Comparison of ENCODE assay signal across 26 cellular contexts in the genomic region with DNA sequence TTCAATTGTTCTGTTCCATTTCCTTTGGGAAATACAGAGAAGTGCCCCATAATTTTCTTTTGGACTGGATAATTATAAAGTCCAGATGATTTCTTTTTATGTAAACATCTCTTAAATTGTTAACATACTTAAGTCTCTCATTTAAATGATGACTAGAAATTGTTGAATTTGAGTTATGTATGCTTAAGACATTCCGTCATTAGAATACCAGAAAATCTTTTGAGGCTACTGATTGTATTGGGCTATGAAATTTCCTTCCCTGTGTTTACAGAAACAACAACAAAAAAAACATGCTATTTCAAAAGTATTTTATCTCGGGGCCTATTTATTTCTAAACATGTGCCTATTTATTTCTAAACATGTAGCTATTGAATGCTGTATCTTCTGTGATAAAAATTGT.
"Had no signal": no experiment of that assay in that cellular context is flagged by ENCODE, and none has a peak within 500 bp of the region (broad histone marks: within the 10 kb centered on the region; RNA-seq: fewer than 3 reads in every experiment).

No MANE protein-coding gene starts in this region.

- H3K36me3 Mint-ChIP-seq: activated naive CD8-positive, alpha-beta T cell; brain; immature natural killer cell; mesothelial cell of epicardium; naive B cell; stimulated activated naive B cell treated with anti-CD40 and anti-IgM and Interleukin-4, amounts not matched to agents 10 μg/mL and 1 μg/mL and 100 μg/mL, for 72 hours had no signal

- H3K4me3 Mint-ChIP-seq: activated naive CD8-positive, alpha-beta T cell; brain; immature natural killer cell; mesothelial cell of epicardium; naive B cell; nephron progenitor cell; stimulated activated naive B cell treated with anti-CD40 and anti-IgM and Interleukin-4, amounts not matched to agents 10 μg/mL and 1 μg/mL and 100 μg/mL, for 72 hours had no signal

- ATAC-seq: activated CD4-positive, CD25-positive, alpha-beta regulatory T cell treated with anti-CD3 and anti-CD28 coated beads, Interleukin-2, amount 50 U/mL, for 24 hours; stimulated activated naive B cell treated with anti-CD40 and anti-IgM and Interleukin-4, amounts not matched to agents 10 μg/mL and 1 μg/mL and 100 μg/mL, for 72 hours had no signal

- H3K4me1 Mint-ChIP-seq: brain; immature natural killer cell; mesothelial cell of epicardium; naive B cell; nephron progenitor cell; stimulated activated naive B cell treated with anti-CD40 and anti-IgM and Interleukin-4, amounts not matched to agents 10 μg/mL and 1 μg/mL and 100 μg/mL, for 72 hours had no signal

- H3K27ac Mint-ChIP-seq: activated naive CD8-positive, alpha-beta T cell; brain; immature natural killer cell; mesothelial cell of epicardium; naive B cell; nephron progenitor cell; stimulated activated naive B cell treated with anti-CD40 and anti-IgM and Interleukin-4, amounts not matched to agents 10 μg/mL and 1 μg/mL and 100 μg/mL, for 72 hours had no signal

- DNase-seq: activated CD4-positive, alpha-beta T cell treated with anti-CD3 and anti-CD28 coated beads for 48 hours; activated CD4-positive, alpha-beta T cell treated with anti-CD3 and anti-CD28 coated beads, Interleukin-2, amount 50 U/mL, for 48 hours; activated CD8-positive, alpha-beta memory T cell treated with anti-CD3 and anti-CD28 coated beads for 24 hours; activated effector memory CD4-positive, alpha-beta T cell treated with Interleukin-2 at 50 U/mL for 16 hours; activated naive CD4-positive, alpha-beta T cell treated with Interleukin-2 at 50 U/mL for 16 hours; cerebellar nuclear complex; colonic mucosa; esophagus squamous epithelium; heart left ventricle; hypothalamus; immature natural killer cell; naive B cell; nephron progenitor cell; right lobe of liver; stimulated activated CD4-positive, alpha-beta T cell treated with anti-CD3 and anti-CD28 coated beads, Interleukin-12 subunit alpha, Interleukin-12 subunit beta, amount 100 ng/mL, for 4 hours; stimulated activated CD4-positive, alpha-beta T cell treated with anti-CD3 and anti-CD28 coated beads, Interleukin-4, amount 100 ng/mL, for 24 hours; stimulated activated naive B cell treated with anti-CD40 and anti-IgM and Interleukin-4, amounts not matched to agents 10 μg/mL and 1 μg/mL and 100 μg/mL, for 72 hours; stomach; T1000; thyroid gland; upper lobe of left lung; WERI-Rb-1 had no signal

- H3K9me3 Mint-ChIP-seq: brain; mesothelial cell of epicardium; naive B cell; nephron progenitor cell; stimulated activated naive B cell treated with anti-CD40 and anti-IgM and Interleukin-4, amounts not matched to agents 10 μg/mL and 1 μg/mL and 100 μg/mL, for 72 hours had no signal
